In the genomic region with DNA sequence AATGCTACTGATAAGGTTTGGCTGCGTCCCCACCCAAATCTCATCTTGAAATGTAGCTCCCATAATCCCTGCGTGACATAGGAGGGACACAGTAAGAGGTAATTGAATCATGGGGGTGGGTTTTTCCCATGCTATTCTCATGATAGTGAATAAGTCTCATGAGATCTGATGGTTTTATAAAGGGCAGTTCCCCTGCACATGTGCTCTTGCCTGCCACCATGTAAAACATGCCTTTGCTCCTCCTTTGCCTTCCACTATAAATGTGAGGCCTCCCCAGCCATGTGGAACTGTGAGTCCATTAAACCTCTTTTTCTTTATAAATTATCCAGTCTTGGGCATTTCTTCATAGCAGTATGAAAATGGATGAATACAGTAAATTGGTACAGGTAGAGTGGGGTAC, we compare ENCODE assay signal across 4 cellular contexts. TPM values are rescaled to one million over a fixed set of nuclear protein-coding genes. Genes with fewer than 3 reads are reported as not detected.
"Had no signal": no experiment of that assay in that cellular context is flagged by ENCODE, and none has a peak within 500 bp of the region (broad histone marks: within the 10 kb centered on the region; RNA-seq: fewer than 3 reads in every experiment).

No MANE protein-coding gene starts in this region.

RNA-seq across cellular contexts. Expression of a gene that starts 20.2 kb away (rescaled TPM):
- total RNA-seq: naive thymus-derived CD8-positive, alpha-beta T cell; natural killer cell; natural killer cell treated with Interleukin-12 subunit alpha and Interleukin-12 subunit beta and Interleukin-15 and Interleukin-18, amount 100 ng/mL, for 72 hours; pulmonary artery endothelial cell had no signal
- polyA plus RNA-seq: naive thymus-derived CD8-positive, alpha-beta T cell had no signal
